26 cellular contexts compared by ENCODE assay signal in the genomic region with DNA sequence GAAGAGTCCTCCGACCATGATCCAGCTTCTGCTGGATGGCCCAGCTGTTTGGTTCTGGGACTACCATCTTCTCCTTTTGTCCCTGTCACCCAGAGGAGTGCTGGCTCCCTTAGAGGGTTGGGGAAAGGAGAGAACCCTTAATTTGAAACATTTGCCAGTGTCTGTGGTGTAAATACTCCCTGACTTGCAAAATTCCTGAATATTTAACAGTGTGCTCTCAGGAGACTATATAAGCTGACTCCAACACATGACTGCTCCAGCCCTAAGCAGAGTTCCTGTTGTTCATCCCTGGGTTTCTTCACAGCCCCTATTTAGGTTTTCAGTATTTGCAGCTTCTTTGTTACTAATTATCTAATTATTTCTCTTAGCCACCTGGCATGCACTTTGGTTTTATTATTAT.
"Had no signal": no experiment of that assay in that cellular context is flagged by ENCODE, and none has a peak within 500 bp of the region (broad histone marks: within the 10 kb centered on the region; RNA-seq: fewer than 3 reads in every experiment).

No MANE protein-coding gene starts in this region.

- H3K36me3 ChIP-seq: left ventricle myocardium inferior, lower lobe of right lung, prostate gland, right lobe of liver, spleen, stomach, thoracic aorta, transverse colon had no signal

- H3K9me3 ChIP-seq: left ventricle myocardium inferior, lower lobe of right lung, prostate gland, right lobe of liver, spleen, stomach, thoracic aorta, transverse colon had no signal

- DNase-seq: effector CD4-positive, alpha-beta T cell; endodermal cell; erythroblast; foreskin keratinocyte; head of caudate nucleus; kidney; left cardiac atrium; left ventricle myocardium inferior; lower lobe of right lung; naive thymus-derived CD4-positive, alpha-beta T cell; nephron progenitor cell; retina; right lobe of liver; spleen; stimulated activated CD4-positive, alpha-beta T cell treated with anti-CD3 and anti-CD28 coated beads, Interleukin-15, amount 100 ng/mL, for 24 hours; stimulated activated CD4-positive, alpha-beta T cell treated with anti-CD3 and anti-CD28 coated beads, Interleukin-2, amount 100 ng/mL, for 24 hours; stimulated activated CD4-positive, alpha-beta T cell treated with anti-CD3 and anti-CD28 coated beads, Interleukin-4, amount 100 ng/mL, for 4 hours; stimulated activated naive B cell treated with anti-CD40 and anti-IgM and Interleukin-4, amounts not matched to agents 10 μg/mL and 1 μg/mL and 100 μg/mL, for 72 hours; stomach; substantia nigra; transverse colon had no signal

- H3K27ac ChIP-seq: coronary artery, foreskin keratinocyte, hepatocyte, left ventricle myocardium inferior, lower lobe of right lung, parathyroid adenoma, prostate gland, right lobe of liver, spleen, stomach, thoracic aorta, transverse colon had no signal

- H3K4me3 ChIP-seq: coronary artery, hepatocyte, left ventricle myocardium inferior, lower lobe of right lung, prostate gland, right lobe of liver, spleen, stomach, thoracic aorta, transverse colon had no signal

- H3K9ac ChIP-seq: parathyroid adenoma had no signal
